In genomic region chr11:10605941-10606381, GRCh38 we compare ENCODE assay signal across 10 cellular contexts. TPM values are rescaled to one million over a fixed set of nuclear protein-coding genes. Genes with fewer than 3 reads are reported as not detected.
DNase-seq lines count a peak whose midpoint lies in the region; ATAC-seq and TF ChIP-seq lines count a peak whose summit lies in the region.
"Had no signal": no experiment of that assay in that cellular context is flagged by ENCODE, and none has a peak within 500 bp of the region (broad histone marks: within the 10 kb centered on the region; RNA-seq: fewer than 3 reads in every experiment).

No MANE protein-coding gene starts in this region.

- H3K36me3 Mint-ChIP-seq in activated CD8-positive, alpha-beta memory T cell treated with anti-CD3 and anti-CD28 coated beads, Interleukin-2, amount 10 ng/mL, durations not matched to agents 7 days and 5 days = peaks cover 1% of the 10 kb centered on the region

- peak; percentile 32 for DNase-seq in activated CD8-positive, alpha-beta memory T cell treated with anti-CD3 and anti-CD28 coated beads, Interleukin-2, amount 10 ng/mL, durations not matched to agents 7 days and 5 days
- DNase-seq in activated CD8-positive, alpha-beta memory T cell treated with anti-CD3 and anti-CD28 coated beads, Interleukin-2, amount 50 U/mL, for 48 hours = no peak
- DNase-seq in epithelial cell of prostate (ENCODE audit: low read depth, low spot score) (no peak), mucosa of descending colon (peak in 2 of 3 donors; percentile 35 to 77), vagina (ENCODE audit: extremely low spot score in 2 of 2) (peak in 1 of 2 donors; percentile 79)

- no peak for ATAC-seq in activated CD8-positive, alpha-beta memory T cell treated with anti-CD3 and anti-CD28 coated beads, Interleukin-2, amount 10 ng/mL, durations not matched to agents 7 days and 5 days
- ATAC-seq in mucosa of descending colon (peak; percentile 45), GM21619 (IDR thresholded peaks at IDR 0.05; ENCODE audit: unreplicated experiment) (no peak), HG03457 (IDR thresholded peaks at IDR 0.05; ENCODE audit: unreplicated experiment) (no peak), GM19023 (IDR thresholded peaks at IDR 0.05; ENCODE audit: unreplicated experiment) (no peak)
- ATAC-seq: A549, HCT116 had no signal

- H3K4me1 Mint-ChIP-seq in activated CD8-positive, alpha-beta memory T cell treated with anti-CD3 and anti-CD28 coated beads, Interleukin-2, amount 10 ng/mL, durations not matched to agents 7 days and 5 days = peaks cover 16% of the 10 kb centered on the region

- H3K9me3 ChIP-seq in mucosa of descending colon (no peaks in the 10 kb centered on the region), vagina (no peaks in the 10 kb centered on the region)
- H3K9me3 ChIP-seq: A549 had no signal

- intact Hi-C loops in mucosa of descending colon (cut with DNase I, micrococcal nuclease) (no loop called here), vagina (cut with DNase I) (no loop called here)

- H3K4me3 Mint-ChIP-seq in activated CD8-positive, alpha-beta memory T cell treated with anti-CD3 and anti-CD28 coated beads, Interleukin-2, amount 10 ng/mL, durations not matched to agents 7 days and 5 days = no peak overlapping the region

- no peak for TF ChIP-seq CTCF in mucosa of descending colon (IDR thresholded peaks at IDR 0.05)
- TF ChIP-seq CTCF in vagina (IDR thresholded peaks at IDR 0.05) = no peak

- H3K4me1 ChIP-seq in mucosa of descending colon (ENCODE audit: low read depth) (no peaks in the 10 kb centered on the region), vagina (peaks cover 48% of the 10 kb centered on the region)
- H3K4me1 ChIP-seq: A549 had no signal

- H3K9me3 Mint-ChIP-seq in activated CD8-positive, alpha-beta memory T cell treated with anti-CD3 and anti-CD28 coated beads, Interleukin-2, amount 10 ng/mL, durations not matched to agents 7 days and 5 days (ENCODE audit: low read depth) = no peaks in the 10 kb centered on the region

- peak overlapping the region; percentile 31 for H3K27ac ChIP-seq in epithelial cell of prostate
- peak overlapping the region; percentile 48 for H3K27ac ChIP-seq in vagina
- H3K27ac ChIP-seq: A549 had no signal

- TF ChIP-seq POLR2A in vagina (IDR thresholded peaks at IDR 0.05) = no peak

- no peak overlapping the region for H3K27ac Mint-ChIP-seq in activated CD8-positive, alpha-beta memory T cell treated with anti-CD3 and anti-CD28 coated beads, Interleukin-2, amount 10 ng/mL, durations not matched to agents 7 days and 5 days

- H3K4me3 ChIP-seq in mucosa of descending colon = no peak overlapping the region
- H3K4me3 ChIP-seq in vagina = no peak overlapping the region
- H3K4me3 ChIP-seq: A549 had no signal

- no peaks in the 10 kb centered on the region for H3K36me3 ChIP-seq in mucosa of descending colon (ENCODE audit: low read depth)
- peaks cover 0 to 6% of the 10 kb centered on the region in 2 donors for H3K36me3 ChIP-seq in vagina

- CTCF ChIA-PET in activated CD8-positive, alpha-beta memory T cell treated with anti-CD3 and anti-CD28 coated beads, Interleukin-2, amount 10 ng/mL, durations not matched to agents 7 days and 5 days (lab: Charles Lee) = interaction anchor here (1.3 kb wide), 1 partner anchor 200 kb away, joined by 5 read pairs; no protein-coding TSS in a partner anchor

- H3K27me3 ChIP-seq in vagina = no peaks in the 10 kb centered on the region

- H3K27me3 Mint-ChIP-seq in activated CD8-positive, alpha-beta memory T cell treated with anti-CD3 and anti-CD28 coated beads, Interleukin-2, amount 10 ng/mL, durations not matched to agents 7 days and 5 days = peaks cover 25% of the 10 kb centered on the region

RNA-seq across cellular contexts. Expression of gene LYVE1, which starts 37.5 kb away (rescaled TPM):
- total RNA-seq in activated CD8-positive, alpha-beta memory T cell treated with anti-CD3 and anti-CD28 coated beads, Interleukin-2, amount 10 ng/mL, durations not matched to agents 7 days and 5 days = not detected
- total RNA-seq in mucosa of descending colon (100 to 1,000 TPM in 1 of 3 donors, 10 to 100 TPM in 2; 14.4 to 137 (median 43.4) TPM), vagina (62.9 TPM)

Comparison
In these comparisons a context has a peak if more than half of its experiments do, and no peak if none do; other contexts are left out.
1. DNase-seq: peak in activated CD8-positive, alpha-beta memory T cell treated with anti-CD3 and anti-CD28 coated beads, Interleukin-2, amount 10 ng/mL, durations not matched to agents 7 days and 5 days (single experiment) and mucosa of descending colon (2 of 3); none in activated CD8-positive, alpha-beta memory T cell treated with anti-CD3 and anti-CD28 coated beads, Interleukin-2, amount 50 U/mL, for 48 hours (single experiment) and epithelial cell of prostate (single experiment).
2. RNA of gene LYVE1, which starts 37.5 kb away (total RNA-seq): 62.9 TPM in vagina (single experiment) and 14.4 to 137 TPM in mucosa of descending colon; not detected in activated CD8-positive, alpha-beta memory T cell treated with anti-CD3 and anti-CD28 coated beads, Interleukin-2, amount 10 ng/mL, durations not matched to agents 7 days and 5 days; every median in the first group is over 10 times any median in the second.